14 cellular contexts compared by ENCODE assay signal in the genomic region with DNA sequence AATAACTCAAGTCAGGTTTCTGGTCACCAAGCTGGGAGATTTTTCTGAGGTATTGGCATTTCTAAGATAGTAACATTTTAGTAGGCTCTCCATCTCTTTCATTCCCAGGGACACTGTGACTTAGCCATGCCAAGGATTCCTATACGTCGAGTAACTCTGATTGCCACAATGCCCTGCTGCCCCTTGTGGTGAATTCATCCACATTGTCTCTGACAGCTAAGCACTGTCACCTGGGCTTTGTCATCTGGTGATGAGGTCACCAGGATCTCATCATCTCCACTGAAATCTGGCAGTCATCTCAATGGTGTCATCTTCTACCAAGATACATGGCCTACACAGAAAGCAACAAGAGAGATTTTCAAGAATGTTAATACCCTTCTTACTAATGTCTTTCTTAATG.
DNase-seq lines count a peak whose midpoint lies in the region; ATAC-seq, FAIRE-seq and TF ChIP-seq lines count a peak whose summit lies in the region.
"Had no signal": no experiment of that assay in that cellular context is flagged by ENCODE, and none has a peak within 500 bp of the region (broad histone marks: within the 10 kb centered on the region; RNA-seq: fewer than 3 reads in every experiment).

No MANE protein-coding gene starts in this region.

- TF ChIP-seq POLR2A in H1 (IDR thresholded peaks at IDR 0.05; ENCODE audit: control extremely low read depth in 1 of 2, low read depth in 2 of 2, low read length in 2 of 2): no peak

- H3K9ac ChIP-seq in H1 (replicated peaks in 1 of 4; ENCODE audit: extremely low read depth in 1 of 4, low read depth in 3 of 4, low read length in 3 of 4): no peak overlapping the region

- no peaks in the 10 kb centered on the region for H3K36me3 Mint-ChIP-seq in activated T-cell treated with anti-CD3 and anti-CD28 coated beads, Interleukin-2, amount 50 U/mL, for 24 hours (ENCODE audit: low read depth)

- peaks cover 0 to 8% of the 10 kb centered on the region in 2 experiments; a peak in 1 of 4 replicates for H3K9me3 ChIP-seq in H1 (ENCODE audit: insufficient read depth in 2 of 2, low read depth in 1 of 2, low read length in 1 of 2)
- H3K9me3 ChIP-seq: body of pancreas, gastrocnemius medialis, SJSA1 had no signal

- H2AK5ac ChIP-seq in H1 (ENCODE audit: low read depth, low read length): no peak overlapping the region

- H2BK120ac ChIP-seq in H1 (replicated peaks; ENCODE audit: low read depth, low read length): no peak overlapping the region

- peak; percentile 45 to 54 for TF ChIP-seq RAD21 in H1 (IDR thresholded peaks at IDR 0.05 in 1 of 2, conservative IDR thresholded peaks at IDR 0.05 in 1 of 2; ENCODE audit: low read depth in 2 of 2, low read length in 2 of 2)

- no peak overlapping the region for H2BK15ac ChIP-seq in H1 (ENCODE audit: low read length)

- no peaks in the 10 kb centered on the region for H3K27me3 ChIP-seq in H1 (replicated peaks in 1 of 4; ENCODE audit: control insufficient read depth in 3 of 4, extremely low read depth in 1 of 4, insufficient read depth in 3 of 4, low read length in 3 of 4)
- H3K27me3 ChIP-seq: body of pancreas, gastrocnemius medialis, SJSA1, spleen had no signal

- H3K79me2 ChIP-seq in H1 (ENCODE audit: control insufficient read depth in 1 of 2, insufficient read depth in 2 of 2, low read length in 2 of 2): no peaks in the 10 kb centered on the region

- no peak overlapping the region for H2BK12ac ChIP-seq in H1 (ENCODE audit: low read depth, low read length)

- no peak for TF ChIP-seq EP300 in H1 (IDR thresholded peaks at IDR 0.05; ENCODE audit: borderline replicate concordance in 1 of 2, low read depth in 2 of 2, low read length in 2 of 2)

- ATAC-seq in GM19351 (IDR thresholded peaks at IDR 0.05; ENCODE audit: unreplicated experiment): no peak
- ATAC-seq: body of pancreas, gastrocnemius medialis had no signal

- no peak overlapping the region for H3K4me3 Mint-ChIP-seq in activated T-cell treated with anti-CD3 and anti-CD28 coated beads, Interleukin-2, amount 50 U/mL, for 24 hours

- H3K4me1 Mint-ChIP-seq in activated T-cell treated with anti-CD3 and anti-CD28 coated beads, Interleukin-2, amount 50 U/mL, for 24 hours (ENCODE audit: low read depth): no peaks in the 10 kb centered on the region

- H3K23me2 ChIP-seq in H1 (ENCODE audit: low read depth, low read length): no peaks in the 10 kb centered on the region

- H3K4ac ChIP-seq in H1 (replicated peaks; ENCODE audit: insufficient read length, low read depth, low read length): no peak overlapping the region

- no peak overlapping the region for H3K27ac ChIP-seq in H1 (ENCODE audit: low read depth, low read length)
- H3K27ac ChIP-seq: body of pancreas, gastrocnemius medialis, SJSA1, spleen had no signal

- no peaks in the 10 kb centered on the region for H4K20me1 ChIP-seq in H1 (replicated peaks in 1 of 2; ENCODE audit: control insufficient read depth in 1 of 2, insufficient read depth in 2 of 2, low read length in 2 of 2)

- H4K8ac ChIP-seq in H1 (ENCODE audit: extremely low read depth, insufficient read depth, low read length): no peak overlapping the region

- H3K4me1 ChIP-seq in H1 (replicated peaks in 1 of 4; ENCODE audit: control insufficient read depth in 3 of 4, insufficient read depth in 4 of 4, low read length in 3 of 4): no peaks in the 10 kb centered on the region
- H3K4me1 ChIP-seq: body of pancreas, gastrocnemius medialis, SJSA1, spleen had no signal

- CTCF ChIA-PET in H1 (lab: Charles Lee; ENCODE audit: partially characterized antibody): interaction anchor here (0.6 to 1.6 kb wide), 6 partner anchors 27 to 1261 kb away, joined by 3 to 5 read pairs (median 3); no protein-coding TSS in a partner anchor

- H2BK20ac ChIP-seq in H1 (ENCODE audit: low read length): no peak overlapping the region

- H3K36me3 ChIP-seq in H1 (ENCODE audit: control insufficient read depth in 2 of 4, insufficient read depth in 4 of 4, low read length in 3 of 4): no peaks in the 10 kb centered on the region; a peak in 1 of 8 replicates
- H3K36me3 ChIP-seq: gastrocnemius medialis, SJSA1, spleen had no signal

- no peaks in the 10 kb centered on the region for H3K79me1 ChIP-seq in H1 (ENCODE audit: low read depth, low read length)

- H3K27ac Mint-ChIP-seq in activated T-cell treated with anti-CD3 and anti-CD28 coated beads, Interleukin-2, amount 50 U/mL, for 24 hours: no peak overlapping the region

- no peak overlapping the region for H4K5ac ChIP-seq in H1 (ENCODE audit: insufficient read length, low read depth, low read length)

- no peak overlapping the region for H3K4me2 ChIP-seq in H1 (ENCODE audit: insufficient read depth in 1 of 2, low read depth in 2 of 2, low read length in 2 of 2)

- POLR2A ChIA-PET in H1 (lab: Charles Lee; ENCODE audit: partially characterized antibody): no interaction called here

- no peak overlapping the region for H3K23ac ChIP-seq in H1 (ENCODE audit: insufficient read length)

- TF ChIP-seq CTCF in H1 (IDR thresholded peaks at IDR 0.05; ENCODE audit: control extremely low read depth in 1 of 3, insufficient read depth in 1 of 3, low read depth in 1 of 3, low read length in 3 of 3): peak in 2 of 3 experiments; percentile 47 to 67; a peak in 3 of 4 replicates

- WGBS in H1 (ENCODE audit: extremely low coverage in 1 of 2, insufficient coverage in 1 of 2, insufficient read length in 1 of 2, insufficient replicate concordance in 2 of 2, low coverage in 1 of 2, low lambda C conversion rate in 2 of 2, missing lambda C conversion rate in 1 of 2), 2 experiments: 67% methylated on average over 2 of the region's 2 CpGs; no CpG with 5 or more reads in 1 of the 2 experiments

- H3K4me3 ChIP-seq in H1 (ENCODE audit: extremely low read depth in 1 of 4, insufficient read depth in 2 of 4, low read depth in 3 of 4, low read length in 4 of 4) (no peak overlapping the region), skeletal muscle cell (ENCODE audit: low read depth, low read length) (no peak overlapping the region)
- H3K4me3 ChIP-seq: body of pancreas, gastrocnemius medialis, SJSA1, spleen had no signal

- no peak overlapping the region for H3K14ac ChIP-seq in H1 (ENCODE audit: insufficient read length)

- no peak overlapping the region for H4K91ac ChIP-seq in H1 (replicated peaks; ENCODE audit: insufficient read length, low read length)

- no peaks in the 10 kb centered on the region for H3K27me3 Mint-ChIP-seq in activated T-cell treated with anti-CD3 and anti-CD28 coated beads, Interleukin-2, amount 50 U/mL, for 24 hours

- peak; percentile 4 for DNase-seq in SIG-M5 treated with dmso at 0.1 percent for 504 hours (lab: John Stamatoyannopoulos, UW; ENCODE audit: unreplicated experiment)
- no peak for DNase-seq in SIG-M5 (lab: John Stamatoyannopoulos, UW)
- DNase-seq in NCI-H226: peak; percentile 3
- DNase-seq in H1 (ENCODE audit: low read depth in 1 of 2, low spot score in 2 of 2): peak in 1 of 2 experiments; percentile 21
- peak; percentile 47 for DNase-seq in skeletal muscle cell (ENCODE audit: low read depth)
- DNase-seq in activated T-cell treated with anti-CD3 and anti-CD28 coated beads, Interleukin-2, amount 50 U/mL, for 24 hours: no peak
- DNase-seq in NCI-H187 (lab: John Stamatoyannopoulos, UW): no peak
- DNase-seq: body of pancreas, gastrocnemius medialis, NCI-H146, spleen had no signal

- no peak overlapping the region for H3K18ac ChIP-seq in H1 (ENCODE audit: extremely low read depth, low read length)

- H3K56ac ChIP-seq in H1 (replicated peaks; ENCODE audit: insufficient read length, low read depth, low read length): no peak overlapping the region

- H2AFZ ChIP-seq in H1 (ENCODE audit: low read length): no peak overlapping the region

- H2BK5ac ChIP-seq in H1 (ENCODE audit: low read depth, low read length): no peak overlapping the region

- FAIRE-seq in H1 (lab: Jason Lieb, UNC): peak; percentile 57
- FAIRE-seq: A204.1 had no signal

- H3K9me3 Mint-ChIP-seq in activated T-cell treated with anti-CD3 and anti-CD28 coated beads, Interleukin-2, amount 50 U/mL, for 24 hours: peaks cover 8% of the 10 kb centered on the region

TF ChIP-seq in H1, 55 proteins besides CTCF, POLR2A, EP300 and RAD21:
- TF ChIP-seq SIN3A (conservative IDR thresholded peaks at IDR 0.05 in 1 of 2, IDR thresholded peaks at IDR 0.05 in 1 of 2; ENCODE audit: low read depth in 1 of 2, low read length in 2 of 2) (peak; percentile 67 to 75; a peak in 1 of 4 replicates), CHD2 (IDR thresholded peaks at IDR 0.05; ENCODE audit: low read length) (no peak), TBP (IDR thresholded peaks at IDR 0.05; ENCODE audit: low read depth, low read length) (no peak), POLR2AphosphoS5 (IDR thresholded peaks at IDR 0.05; ENCODE audit: low read depth, low read length) (no peak), SIX5 (IDR thresholded peaks at IDR 0.05; ENCODE audit: low read depth, low read length) (no peak), TAF1 (IDR thresholded peaks at IDR 0.05; ENCODE audit: low read depth, low read length) (no peak), JUND (IDR thresholded peaks at IDR 0.05; ENCODE audit: low read length) (peak; percentile 73; the same call in 1 of the 2 replicates), RXRA (IDR thresholded peaks at IDR 0.05; ENCODE audit: insufficient read depth, low read depth, low read length) (no peak), SP1 (IDR thresholded peaks at IDR 0.05; ENCODE audit: low read depth, low read length) (no peak), HDAC6 (IDR thresholded peaks at IDR 0.05; ENCODE audit: low read depth, low read length) (no peak), RNF2 (IDR thresholded peaks at IDR 0.05; ENCODE audit: borderline replicate concordance, low read depth, low read length, missing control alignments, poor library complexity, severe bottlenecking) (no peak), KDM1A (IDR thresholded peaks at IDR 0.05; ENCODE audit: borderline replicate concordance, low read length) (no peak), SRF (IDR thresholded peaks at IDR 0.05; ENCODE audit: low read depth, low read length) (no peak), TEAD4 (IDR thresholded peaks at IDR 0.05; ENCODE audit: low read depth, low read length) (peak; percentile 58; the same call in 1 of the 2 replicates), JUN (IDR thresholded peaks at IDR 0.05; ENCODE audit: low read depth, low read length) (0 out of 2 replicates have a peak, but pooled peaks have one; percentile 64), CREB1 (IDR thresholded peaks at IDR 0.05) (peak; percentile 44; the same call in 1 of the 2 replicates)

Comparison
In these comparisons a context has a peak if more than half of its experiments do, and no peak if none do; other contexts are left out.
1. DNase-seq: peak in SIG-M5 treated with dmso at 0.1 percent for 504 hours (single experiment), NCI-H226 (single experiment) and skeletal muscle cell (single experiment); none in SIG-M5 (single experiment), activated T-cell treated with anti-CD3 and anti-CD28 coated beads, Interleukin-2, amount 50 U/mL, for 24 hours (single experiment) and NCI-H187 (0 of 2).